Comparison of ENCODE assay signal across 1 cellular context in the genomic region with DNA sequence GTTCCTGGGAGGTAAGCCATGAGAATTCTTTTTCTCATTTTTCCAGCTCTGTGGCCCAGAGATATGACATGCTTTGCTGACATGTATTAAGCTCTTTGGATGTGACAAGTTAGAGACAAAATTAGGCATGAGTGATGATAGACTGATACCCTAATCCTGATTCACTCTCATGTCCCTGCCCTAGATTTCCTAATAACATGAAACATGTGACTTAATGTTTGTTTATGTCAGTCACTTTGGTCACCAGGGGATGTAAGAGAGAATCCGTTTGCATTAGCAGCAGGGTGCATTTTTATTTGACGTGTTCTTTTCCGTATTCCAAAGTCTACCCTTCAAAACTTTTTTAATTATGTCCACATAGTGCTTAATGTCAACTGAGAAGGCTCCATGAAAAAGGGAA.
TF ChIP-seq lines count a peak whose summit lies in the region.

No MANE protein-coding gene starts in this region.

TF ChIP-seq in IMR-90, 13 proteins besides CTCF, POLR2A, EP300 and RAD21 (continued from another document):
- TF ChIP-seq, protein P1, sequence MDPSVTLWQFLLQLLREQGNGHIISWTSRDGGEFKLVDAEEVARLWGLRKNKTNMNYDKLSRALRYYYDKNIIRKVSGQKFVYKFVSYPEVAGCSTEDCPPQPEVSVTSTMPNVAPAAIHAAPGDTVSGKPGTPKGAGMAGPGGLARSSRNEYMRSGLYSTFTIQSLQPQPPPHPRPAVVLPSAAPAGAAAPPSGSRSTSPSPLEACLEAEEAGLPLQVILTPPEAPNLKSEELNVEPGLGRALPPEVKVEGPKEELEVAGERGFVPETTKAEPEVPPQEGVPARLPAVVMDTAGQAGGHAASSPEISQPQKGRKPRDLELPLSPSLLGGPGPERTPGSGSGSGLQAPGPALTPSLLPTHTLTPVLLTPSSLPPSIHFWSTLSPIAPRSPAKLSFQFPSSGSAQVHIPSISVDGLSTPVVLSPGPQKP (IDR thresholded peaks at IDR 0.05; ENCODE audit: borderline replicate concordance, low read depth, low read length), result no peak
- no peak for TF ChIP-seq MAFK (IDR thresholded peaks at IDR 0.05; ENCODE audit: low read depth, low read length)
- no peak for TF ChIP-seq CEBPB (IDR thresholded peaks at IDR 0.05; ENCODE audit: low read depth, low read length)
- no peak for TF ChIP-seq BHLHE40 (IDR thresholded peaks at IDR 0.05; ENCODE audit: low read depth, low read length)
- TF ChIP-seq SMC3 (IDR thresholded peaks at IDR 0.05; ENCODE audit: low read depth, low read length), result no peak
- TF ChIP-seq MXI1 (IDR thresholded peaks at IDR 0.05; ENCODE audit: borderline replicate concordance, low read depth, low read length), result no peak
- TF ChIP-seq CHD1 (IDR thresholded peaks at IDR 0.05; ENCODE audit: low read depth, low read length), result no peak
